10 cellular contexts compared by ENCODE assay signal in genomic region chr11:120208777-120209176, GRCh38. TPM values are rescaled to one million over a fixed set of nuclear protein-coding genes. Genes with fewer than 3 reads are reported as not detected.
DNase-seq lines count a peak whose midpoint lies in the region; ATAC-seq and FAIRE-seq lines count a peak whose summit lies in the region.
"Had no signal": no experiment of that assay in that cellular context is flagged by ENCODE, and none has a peak within 500 bp of the region (broad histone marks: within the 10 kb centered on the region; RNA-seq: fewer than 3 reads in every experiment).

No MANE protein-coding gene starts in this region.

- H3K4me3 Mint-ChIP-seq in activated T-cell treated with anti-CD3 and anti-CD28 coated beads, Interleukin-2, amount 50 U/mL, for 4 hours = peak overlapping the region; percentile 12
- H3K4me3 Mint-ChIP-seq in activated T-cell treated with anti-CD3 and anti-CD28 coated beads, Interleukin-2, amount 50 U/mL, for 72 hours = no peak overlapping the region

- peaks cover 13% of the 10 kb centered on the region for H3K4me1 Mint-ChIP-seq in activated T-cell treated with anti-CD3 and anti-CD28 coated beads, Interleukin-2, amount 50 U/mL, for 4 hours (ENCODE audit: low read depth)
- H3K4me1 Mint-ChIP-seq in activated T-cell treated with anti-CD3 and anti-CD28 coated beads, Interleukin-2, amount 50 U/mL, for 72 hours (ENCODE audit: low read depth) = peaks cover 12% of the 10 kb centered on the region

- no peak overlapping the region for H3K27ac Mint-ChIP-seq in activated T-cell treated with anti-CD3 and anti-CD28 coated beads, Interleukin-2, amount 50 U/mL, for 72 hours
- H3K27ac Mint-ChIP-seq: activated CD8-positive, alpha-beta T cell treated with anti-CD3 and anti-CD28 coated beads, Interleukin-2, amount 10 ng/mL, durations not matched to agents 7 days and 5 days had no signal

- FAIRE-seq in urothelium cell line (lab: Jason Lieb, UNC) = no peak

- H3K36me3 Mint-ChIP-seq in activated T-cell treated with anti-CD3 and anti-CD28 coated beads, Interleukin-2, amount 50 U/mL, for 4 hours (ENCODE audit: insufficient read depth) = no peaks in the 10 kb centered on the region
- no peaks in the 10 kb centered on the region for H3K36me3 Mint-ChIP-seq in activated T-cell treated with anti-CD3 and anti-CD28 coated beads, Interleukin-2, amount 50 U/mL, for 72 hours (ENCODE audit: insufficient read depth in 2 of 2)

- ATAC-seq in activated T-cell treated with anti-CD3 and anti-CD28 coated beads, Interleukin-2, amount 50 U/mL, for 4 hours = no peak
- ATAC-seq in activated T-cell treated with anti-CD3 and anti-CD28 coated beads, Interleukin-2, amount 50 U/mL, for 72 hours (replicated peaks in 1 of 2) = no peak
- ATAC-seq in left colon = peak; percentile 21
- ATAC-seq: activated CD8-positive, alpha-beta T cell treated with anti-CD3 and anti-CD28 coated beads, Interleukin-2, amount 10 ng/mL, durations not matched to agents 7 days and 5 days had no signal

- no peak for DNase-seq in activated T-cell treated with anti-CD3 and anti-CD28 coated beads, Interleukin-2, amount 50 U/mL, for 4 hours
- no peak for DNase-seq in activated T-cell treated with anti-CD3 and anti-CD28 coated beads, Interleukin-2, amount 50 U/mL, for 72 hours
- DNase-seq in astrocyte of the hippocampus (ENCODE audit: low read depth, low spot score) (peak; percentile 39), left colon (peak in 1 of 2 donors; percentile 72), urothelium cell line (ENCODE audit: low spot score) (peak; percentile 62), DMS153 (lab: John Stamatoyannopoulos, UW) (no peak), SHP77 (lab: John Stamatoyannopoulos, UW) (no peak), NCI-H2029 (lab: John Stamatoyannopoulos, UW) (no peak)
- DNase-seq: activated CD8-positive, alpha-beta T cell treated with anti-CD3 and anti-CD28 coated beads, Interleukin-2, amount 10 ng/mL, durations not matched to agents 7 days and 5 days; NCI-H1417 treated with DMSO at 0.1 percent for 48 hours had no signal

- peaks cover 36% of the 10 kb centered on the region for H3K27me3 Mint-ChIP-seq in activated T-cell treated with anti-CD3 and anti-CD28 coated beads, Interleukin-2, amount 50 U/mL, for 4 hours (ENCODE audit: low read depth)
- peaks cover 39% of the 10 kb centered on the region for H3K27me3 Mint-ChIP-seq in activated T-cell treated with anti-CD3 and anti-CD28 coated beads, Interleukin-2, amount 50 U/mL, for 72 hours (ENCODE audit: low read depth)

- H3K9me3 Mint-ChIP-seq in activated T-cell treated with anti-CD3 and anti-CD28 coated beads, Interleukin-2, amount 50 U/mL, for 4 hours = no peaks in the 10 kb centered on the region
- H3K9me3 Mint-ChIP-seq in activated T-cell treated with anti-CD3 and anti-CD28 coated beads, Interleukin-2, amount 50 U/mL, for 72 hours = no peaks in the 10 kb centered on the region

- intact Hi-C loops in left colon (cut with DNase I, micrococcal nuclease) = no loop called here

RNA-seq across cellular contexts. Expression of gene OAF, which starts 2.1 kb away (rescaled TPM):
- 1 to 10 TPM; 5.0 to 5.8 (median 5.3) TPM for total RNA-seq in activated T-cell treated with anti-CD3 and anti-CD28 coated beads, Interleukin-2, amount 50 U/mL, for 4 hours
- total RNA-seq in activated T-cell treated with anti-CD3 and anti-CD28 coated beads, Interleukin-2, amount 50 U/mL, for 72 hours = 1 to 10 TPM; 1.2 to 2.4 TPM
- 100 to 1,000 TPM; 180 to 189 TPM for total RNA-seq in left colon

RNA-seq across cellular contexts. Expression of gene POU2F3, which starts 31.2 kb away (rescaled TPM):
- not detected for total RNA-seq in activated T-cell treated with anti-CD3 and anti-CD28 coated beads, Interleukin-2, amount 50 U/mL, for 4 hours
- total RNA-seq in activated T-cell treated with anti-CD3 and anti-CD28 coated beads, Interleukin-2, amount 50 U/mL, for 72 hours = under 1 TPM; 0.14 to 0.39 TPM
- 1 to 10 TPM; 1.9 to 2.0 TPM for total RNA-seq in left colon
- total RNA-seq: activated CD8-positive, alpha-beta T cell treated with anti-CD3 and anti-CD28 coated beads, Interleukin-2, amount 10 ng/mL, durations not matched to agents 7 days and 5 days had no signal

Comparison
In these comparisons a context has a peak if more than half of its experiments do, and no peak if none do; other contexts are left out.
1. DNase-seq: peak in astrocyte of the hippocampus (single experiment) and urothelium cell line (single experiment); none in activated T-cell treated with anti-CD3 and anti-CD28 coated beads, Interleukin-2, amount 50 U/mL, for 4 hours (single experiment), activated T-cell treated with anti-CD3 and anti-CD28 coated beads, Interleukin-2, amount 50 U/mL, for 72 hours (0 of 2), DMS153 (single experiment), SHP77 (0 of 2) and NCI-H2029 (single experiment).
2. RNA of gene OAF, which starts 2.1 kb away (total RNA-seq): 180 to 189 TPM in left colon; 5.0 to 5.8 TPM in activated T-cell treated with anti-CD3 and anti-CD28 coated beads, Interleukin-2, amount 50 U/mL, for 4 hours and 1.2 to 2.4 TPM in activated T-cell treated with anti-CD3 and anti-CD28 coated beads, Interleukin-2, amount 50 U/mL, for 72 hours; every median in the first group is over 10 times any median in the second.